21 cellular contexts compared by ENCODE assay signal in the genomic region with DNA sequence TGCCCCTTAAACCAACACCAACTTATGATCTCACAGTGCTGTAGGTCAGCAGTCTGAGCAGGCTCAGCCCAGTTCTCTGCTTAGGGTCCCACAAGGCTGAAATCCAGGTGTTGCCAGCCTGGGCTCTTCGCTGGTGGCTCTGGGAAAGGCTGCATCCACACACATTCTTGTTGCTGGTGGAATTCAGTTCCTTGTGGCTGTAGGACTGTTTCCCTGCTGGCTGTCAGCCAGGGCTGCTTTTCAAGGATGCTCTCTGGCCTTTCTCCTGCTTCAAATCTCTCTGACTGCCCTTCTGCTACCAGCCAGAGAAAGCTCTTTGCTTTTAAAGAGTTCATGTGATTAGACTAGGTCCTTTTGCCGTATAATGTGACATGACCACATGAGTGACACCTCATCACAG.
"Had no signal": no experiment of that assay in that cellular context is flagged by ENCODE, and none has a peak within 500 bp of the region (broad histone marks: within the 10 kb centered on the region; RNA-seq: fewer than 3 reads in every experiment).

No MANE protein-coding gene starts in this region.

- H3K27me3 ChIP-seq: MG63, SJCRH30 had no signal

- DNase-seq: KBM-7, MG63, NCI-H1092 treated with DMSO at 0.1 percent for 48 hours, NCI-H1436, NCI-H187, NCI-H2029, NCI-H2081 treated with DMSO at 0.1 percent for 48 hours, NCI-H2171, NCI-H226, NCI-H446, NCI-H510A, NCI-H524 treated with DMSO at 0.1 percent for 48 hours, NCI-H69, NCI-H774, RPMI8226, SHP77 treated with DMSO at 0.1 percent for 48 hours, SJCRH30, T-helper 1 cell had no signal

- H3K36me3 ChIP-seq: MG63, SJCRH30 had no signal

- H3K27ac ChIP-seq: HL-60, SJCRH30 had no signal

- ATAC-seq: SK-N-SH treated with all-trans-retinoic acid at 6 μM for 48 hours had no signal

- H3K9me3 Mint-ChIP-seq: IgD-negative memory B cell had no signal

- H3K4me3 ChIP-seq: MG63, SJCRH30 had no signal

- H3K4me1 ChIP-seq: SJCRH30 had no signal
